In the genomic region with DNA sequence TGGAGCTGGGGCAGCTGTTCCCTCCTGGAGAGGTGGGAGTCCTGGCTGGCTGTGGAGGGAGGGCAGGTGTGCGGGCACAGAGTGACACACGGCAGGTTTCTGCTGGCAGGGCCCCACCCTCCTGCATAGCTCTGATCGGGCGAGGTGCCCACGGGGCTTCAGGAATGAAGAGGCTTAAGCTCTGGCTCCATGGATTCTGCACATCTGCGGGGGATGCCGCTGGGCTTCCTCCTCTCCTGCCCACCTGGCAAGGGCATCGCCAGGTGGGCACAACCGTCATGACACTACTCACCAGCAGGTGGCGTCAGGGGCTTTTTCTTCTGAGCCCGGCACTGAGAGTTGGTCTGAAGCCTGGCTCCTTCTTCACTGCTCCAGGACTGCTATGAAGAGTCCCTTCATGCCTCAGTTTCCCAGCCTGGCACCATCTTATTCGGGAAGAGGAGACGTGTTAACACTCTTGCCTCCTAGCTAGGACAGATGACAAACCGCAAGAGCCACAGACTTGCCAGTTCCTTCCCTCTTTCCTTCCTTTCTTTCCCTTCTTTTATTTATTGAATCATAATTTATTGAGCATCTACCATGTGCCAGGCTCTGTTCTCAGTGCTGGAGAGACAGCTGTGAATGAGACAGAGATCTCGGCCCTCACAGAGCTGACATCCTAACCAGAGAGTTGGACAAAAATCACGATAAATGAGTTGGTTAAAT, we compare ENCODE assay signal across 8 cellular contexts. TPM values are rescaled to one million over a fixed set of nuclear protein-coding genes. Genes with fewer than 3 reads are reported as not detected.
DNase-seq lines count a peak whose midpoint lies in the region; ATAC-seq and TF ChIP-seq lines count a peak whose summit lies in the region.

No MANE protein-coding gene starts in this region.

- no peak overlapping the region for H3K4me3 ChIP-seq in OCI-LY7 (ENCODE audit: low read depth, low read length, poor library complexity, severe bottlenecking)
- no peak overlapping the region for H3K4me3 ChIP-seq in neutrophil (ENCODE audit: low read depth in 1 of 2, low read length in 1 of 2)
- no peak overlapping the region for H3K4me3 ChIP-seq in thoracic aorta

- H3K36me3 Mint-ChIP-seq in H9 (ENCODE audit: insufficient read depth in 1 of 3, low read depth in 3 of 3), result no peaks in the 10 kb centered on the region

- H4K91ac ChIP-seq in H9 (ENCODE audit: insufficient read length, low read depth, low read length), result no peak overlapping the region

- H2BK12ac ChIP-seq in H9 (ENCODE audit: insufficient read length, low read depth, low read length), result no peak overlapping the region

- H3K27me3 ChIP-seq in H9 (ENCODE audit: insufficient read depth, low read length), result no peaks in the 10 kb centered on the region; the same call in 1 of the 2 replicates
- H3K27me3 ChIP-seq in neutrophil, result peaks cover 27% of the 10 kb centered on the region
- no peaks in the 10 kb centered on the region for H3K27me3 ChIP-seq in thoracic aorta (replicated peaks; ENCODE audit: insufficient read depth)

- H2BK20ac ChIP-seq in H9 (ENCODE audit: low read depth, low read length, poor library complexity, severe bottlenecking), result no peak overlapping the region

- H2BK5ac ChIP-seq in H9 (ENCODE audit: insufficient read length, low read length), result no peak overlapping the region

- H3K79me2 ChIP-seq in H9 (ENCODE audit: insufficient read depth, low read length) (no peaks in the 10 kb centered on the region), OCI-LY7 (ENCODE audit: insufficient read depth, low read depth, low read length) (no peaks in the 10 kb centered on the region)

- no peak overlapping the region for H2AFZ ChIP-seq in H9 (ENCODE audit: low read length)
- H2AFZ ChIP-seq in OCI-LY7 (ENCODE audit: low read length), result no peak overlapping the region

- no peak overlapping the region for H3K4me3 Mint-ChIP-seq in H9

- H3K23ac ChIP-seq in H9 (ENCODE audit: insufficient read length, low read depth, low read length), result no peak overlapping the region

- peaks cover 8 to 11% of the 10 kb centered on the region in 2 experiments for H3K4me1 Mint-ChIP-seq in H9

- CTCF ChIA-PET in OCI-LY7 (lab: Charles Lee; ENCODE audit: unreplicated experiment), result no interaction called here

- no peak overlapping the region for H3K4ac ChIP-seq in H9 (ENCODE audit: low read depth, low read length)

- H2BK120ac ChIP-seq in H9 (ENCODE audit: low read depth, low read length, poor library complexity, severe bottlenecking), result no peak overlapping the region

- H4K8ac ChIP-seq in H9 (replicated peaks; ENCODE audit: insufficient read length, low read depth, low read length), result no peak overlapping the region

- no peak overlapping the region for H2AK5ac ChIP-seq in H9 (ENCODE audit: insufficient read length, low read length)

- POLR2A ChIA-PET in OCI-LY7 (lab: Charles Lee), result interaction anchor here (0.7 kb wide), 1 partner anchor 443 kb away, joined by 6 read pairs; no protein-coding TSS in a partner anchor

- peaks cover 19% of the 10 kb centered on the region for H3K27me3 Mint-ChIP-seq in H9 (ENCODE audit: low read depth)

- H3K9me2 ChIP-seq in OCI-LY7 (ENCODE audit: insufficient read depth, low read length), result no peaks in the 10 kb centered on the region

- ATAC-seq in esophagus mucosa, result peak; percentile 36
- ATAC-seq in thoracic aorta (ENCODE audit: insufficient number of reproducible peaks, low FRiP score, low read depth), result no peak

- H4K20me1 ChIP-seq in H9 (ENCODE audit: control insufficient read depth, insufficient read depth, insufficient read length) (no peaks in the 10 kb centered on the region), OCI-LY7 (ENCODE audit: insufficient read depth, low read length) (no peaks in the 10 kb centered on the region)

- H3K27ac ChIP-seq in H9 (ENCODE audit: insufficient read length, low read depth, low read length) (no peak overlapping the region), OCI-LY7 (ENCODE audit: low read depth, low read length, poor library complexity, severe bottlenecking) (no peak overlapping the region), neutrophil (no peak overlapping the region), thoracic aorta (no peak overlapping the region)

- no peak overlapping the region for H4K5ac ChIP-seq in H9 (ENCODE audit: insufficient read length, low read depth, low read length)

- H3K9ac ChIP-seq in H9 (ENCODE audit: extremely low read depth, insufficient read length, low read length), result no peak overlapping the region

- H3K9me3 Mint-ChIP-seq in H9, result no peaks in the 10 kb centered on the region

- H3K14ac ChIP-seq in H9 (ENCODE audit: insufficient read depth, low read length), result no peak overlapping the region

- peak; percentile 82 for TF ChIP-seq CTCF in H9 (conservative IDR thresholded peaks at IDR 0.05)
- TF ChIP-seq CTCF in OCI-LY7 (conservative IDR thresholded peaks at IDR 0.05; ENCODE audit: low read length), result peak; percentile 85
- peak; percentile 73 for TF ChIP-seq CTCF in neutrophil (IDR thresholded peaks at IDR 0.05)
- peak; percentile 68 for TF ChIP-seq CTCF in thoracic aorta (IDR thresholded peaks at IDR 0.05)

- no peaks in the 10 kb centered on the region for H3K9me3 ChIP-seq in H9 (ENCODE audit: control insufficient read depth, low read depth, low read length)
- H3K9me3 ChIP-seq in OCI-LY7 (ENCODE audit: low read length), result no peaks in the 10 kb centered on the region
- no peaks in the 10 kb centered on the region for H3K9me3 ChIP-seq in neutrophil
- no peaks in the 10 kb centered on the region for H3K9me3 ChIP-seq in thoracic aorta

- H3T11ph ChIP-seq in H9 (ENCODE audit: low read length), result no peak overlapping the region

- no TSS peak for BruUV-seq in OCI-LY7 (replicated peaks; lab: Mats Ljungman, UMichigan)

- no peaks in the 10 kb centered on the region for H3K79me1 ChIP-seq in H9 (ENCODE audit: insufficient read depth, low read depth, low read length, poor library complexity, severe bottlenecking)

- H3K56ac ChIP-seq in H9 (ENCODE audit: insufficient read length, low read depth, low read length), result no peak overlapping the region

- H3K4me1 ChIP-seq in H9 (ENCODE audit: insufficient read depth, low read length) (no peaks in the 10 kb centered on the region), OCI-LY7 (ENCODE audit: insufficient read depth, low read length, poor library complexity, severe bottlenecking) (no peaks in the 10 kb centered on the region), neutrophil (ENCODE audit: control insufficient read depth in 1 of 2, insufficient read depth in 1 of 2, low read depth in 1 of 2, low read length in 1 of 2) (no peaks in the 10 kb centered on the region), thoracic aorta (ENCODE audit: control insufficient read depth in 1 of 2, low read depth in 2 of 2) (no peaks in the 10 kb centered on the region)

- H3K23me2 ChIP-seq in H9 (ENCODE audit: insufficient read length, low read depth, low read length, poor library complexity, severe bottlenecking), result no peaks in the 10 kb centered on the region

- H2BK15ac ChIP-seq in H9 (ENCODE audit: low read depth, low read length), result no peak overlapping the region

- no peak overlapping the region for H3K4me2 ChIP-seq in H9 (ENCODE audit: insufficient read depth, insufficient read length, low read length)
- H3K4me2 ChIP-seq in OCI-LY7 (ENCODE audit: low read length), result no peak overlapping the region

- WGBS in H9 (ENCODE audit: extremely low coverage, insufficient read length, low lambda C conversion rate), result no CpG with 5 or more reads among the region's 16 CpGs

- no peaks in the 10 kb centered on the region for H3K36me3 ChIP-seq in OCI-LY7 (ENCODE audit: insufficient read depth, low read length)
- H3K36me3 ChIP-seq in neutrophil, result no peaks in the 10 kb centered on the region
- H3K36me3 ChIP-seq in thoracic aorta, result no peaks in the 10 kb centered on the region

- peak; percentile 78 for DNase-seq in AG20443 (ENCODE audit: low spot score)
- DNase-seq in H9, result peak; percentile 55
- DNase-seq in OCI-LY7 (ENCODE audit: low spot score), result peak; percentile 68
- DNase-seq in activated T-cell treated with anti-CD3 and anti-CD28 coated beads for 4 hours, result peak; percentile 76
- no peak for DNase-seq in thoracic aorta (ENCODE audit: low spot score)
- no peak for DNase-seq in NCI-H187 treated with DMSO at 0.1 percent for 48 hours (lab: John Stamatoyannopoulos, UW)

- no peak overlapping the region for H3K18ac ChIP-seq in H9 (ENCODE audit: insufficient read length, low read depth, low read length)

- H3K27ac Mint-ChIP-seq in H9, result no peak overlapping the region

- intact Hi-C loops in OCI-LY7 (cut with micrococcal nuclease; ENCODE audit: unreplicated experiment), result no loop called here

RNA-seq across cellular contexts. Expression of gene PAK4, which starts 15.2 kb away (rescaled TPM):
- 62.6 and 63.1 TPM in 2 replicates for total RNA-seq in H9 (2021)
- total RNA-seq in OCI-LY7 (2014; rRNA removed; shearing (Covaris generic)), result 7.8 and 8.1 TPM in 2 replicates
- total RNA-seq in OCI-LY7 (2022), result 26.7 and 34.8 TPM in 2 replicates
- 40.8 TPM for total RNA-seq in esophagus mucosa
- 1 to 10 TPM; 7.4 to 8.7 TPM for total RNA-seq in thoracic aorta

RNA-seq across cellular contexts. Expression of gene ACP7, which starts 26.2 kb away (rescaled TPM):
- total RNA-seq in H9 (2021) (0.15 and 0.18 TPM in 2 replicates), OCI-LY7 (2022) (not detected in 2 replicates), esophagus mucosa (0.32 TPM), thoracic aorta (not detected)
- total RNA-seq in OCI-LY7 (2014; rRNA removed; shearing (Covaris generic)), result not detected in 2 replicates

Comparison
In these comparisons a context has a peak if more than half of its experiments do, and no peak if none do; other contexts are left out.
1. DNase-seq: peak in AG20443 (single experiment), H9 (single experiment), OCI-LY7 (single experiment) and activated T-cell treated with anti-CD3 and anti-CD28 coated beads for 4 hours (single experiment); none in thoracic aorta (single experiment) and NCI-H187 treated with DMSO at 0.1 percent for 48 hours (single experiment).
2. Peak in every context shown above with its lines, with median percentiles within 50 percentile points of each other: CTCF ChIP-seq.